ENCODE assay signal across 1 cellular context in genomic region chr5:123273984-123274383, GRCh38.
TF ChIP-seq lines count a peak whose summit lies in the region.

No MANE protein-coding gene starts in this region.

TF ChIP-seq in IMR-90, 13 proteins besides CTCF, POLR2A, EP300 and RAD21 (continued from another document):
- TF ChIP-seq NFE2L2 (IDR thresholded peaks at IDR 0.05; ENCODE audit: low read depth, low read length) (no peak), CEBPB (IDR thresholded peaks at IDR 0.05; ENCODE audit: low read depth, low read length) (no peak), MAZ (IDR thresholded peaks at IDR 0.05; ENCODE audit: borderline replicate concordance, low read depth, low read length) (no peak), MXI1 (IDR thresholded peaks at IDR 0.05; ENCODE audit: borderline replicate concordance, low read depth, low read length) (no peak), FOS (IDR thresholded peaks at IDR 0.05; ENCODE audit: low read depth, low read length) (no peak), USF2 (IDR thresholded peaks at IDR 0.05; ENCODE audit: low read depth, low read length) (no peak), BHLHE40 (IDR thresholded peaks at IDR 0.05; ENCODE audit: low read depth, low read length) (no peak), RFX5 (IDR thresholded peaks at IDR 0.05; ENCODE audit: low read depth, low read length) (no peak), RCOR1 (IDR thresholded peaks at IDR 0.05; ENCODE audit: insufficient replicate concordance, low read length) (no peak)
